24 cellular contexts compared by ENCODE assay signal in genomic region chr6:164424489-164424888, GRCh38.
"Had no signal": no experiment of that assay in that cellular context is flagged by ENCODE, and none has a peak within 500 bp of the region (broad histone marks: within the 10 kb centered on the region; RNA-seq: fewer than 3 reads in every experiment).

No MANE protein-coding gene starts in this region.

- H3K36me3 ChIP-seq: stomach, suprapubic skin, thoracic aorta, thyroid gland, tibial artery, tibial nerve, transverse colon, upper lobe of left lung, upper lobe of right lung, uterus, vagina had no signal

- H3K4me1 ChIP-seq: stomach, suprapubic skin, testis, thyroid gland, tibial artery, tibial nerve, transverse colon, upper lobe of left lung, upper lobe of right lung, uterus, vagina had no signal

- H3K9me3 ChIP-seq: testis, thoracic aorta, thyroid gland, upper lobe of right lung, uterus, vagina had no signal

- DNase-seq: stimulated activated CD4-positive, alpha-beta T cell treated with anti-CD3 and anti-CD28 coated beads, Interleukin-2, amount 100 ng/mL, for 48 hours; stimulated activated CD4-positive, alpha-beta T cell treated with anti-CD3 and anti-CD28 coated beads, Interleukin-4, amount 100 ng/mL, for 1 hour; stimulated activated CD4-positive, alpha-beta T cell treated with anti-CD3 and anti-CD28 coated beads, Interleukin-4, amount 100 ng/mL, for 24 hours; stimulated activated CD4-positive, alpha-beta T cell treated with anti-CD3 and anti-CD28 coated beads, Interleukin-4, amount 100 ng/mL, for 4 hours; stimulated activated CD8-positive, alpha-beta memory T cell treated with anti-CD3 and anti-CD28 coated beads, Interleukin-4, amount 100 ng/mL, for 48 hours; stimulated activated naive B cell treated with anti-CD40 and anti-IgM and Interleukin-4, amounts not matched to agents 10 μg/mL and 1 μg/mL and 100 μg/mL, for 72 hours; stimulated activated naive CD4-positive, alpha-beta T cell; stimulated activated naive CD4-positive, alpha-beta T cell treated with Interleukin-2 at 50 U/mL for 16 hours; stimulated activated naive CD8-positive, alpha-beta T cell treated with anti-CD3 and anti-CD28 coated beads, Interleukin-15, amount 100 ng/mL, for 72 hours; stimulated activated naive CD8-positive, alpha-beta T cell treated with anti-CD3 and anti-CD28 coated beads, Interleukin-15, Interleukin-2, amounts not matched to agents 100 U/mL and 50 U/mL, for 24 hours; stomach; substantia nigra; testis; thyroid gland; tibial artery; transverse colon; trophoblast cell; upper lobe of left lung; upper lobe of right lung; uterus had no signal

- H3K4me3 ChIP-seq: stomach, suprapubic skin, testis, thoracic aorta, thyroid gland, tibial artery, tibial nerve, transverse colon, upper lobe of left lung, upper lobe of right lung, uterus, vagina had no signal

- H3K27ac ChIP-seq: stomach, suprapubic skin, testis, thoracic aorta, thyroid gland, tibial artery, tibial nerve, transverse colon, upper lobe of left lung, upper lobe of right lung, uterus, vagina had no signal
